In the genomic region with DNA sequence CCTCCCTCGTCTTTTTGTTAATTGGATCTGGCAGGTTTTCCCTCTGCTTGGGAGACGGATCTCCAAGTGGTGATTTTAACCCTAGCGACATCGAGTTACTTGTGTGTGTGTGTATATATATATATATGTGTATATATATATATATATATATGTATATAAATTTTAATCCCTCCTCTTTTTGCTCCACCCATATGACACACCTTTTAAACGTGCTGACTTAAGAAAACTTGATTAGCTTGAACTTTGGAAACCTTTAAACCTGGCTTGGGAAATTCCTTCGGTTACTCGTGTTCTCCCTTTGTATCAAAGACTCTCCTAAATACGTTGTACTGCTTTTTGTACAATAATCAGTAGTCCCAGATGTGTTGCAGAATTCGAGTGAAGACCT, we compare ENCODE assay signal across 9 cellular contexts. TPM values are rescaled to one million over a fixed set of nuclear protein-coding genes. Genes with fewer than 3 reads are reported as not detected.
A peak's percentile ranks its signal among the peaks of the same experiment; 100 is the strongest.
DNase-seq lines count a peak whose midpoint lies in the region; ATAC-seq and TF ChIP-seq lines count a peak whose summit lies in the region.
"Had no signal": no experiment of that assay in that cellular context is flagged by ENCODE, and none has a peak within 500 bp of the region (broad histone marks: within the 10 kb centered on the region; RNA-seq: fewer than 3 reads in every experiment).

No MANE protein-coding gene starts in this region.

- intact Hi-C loops in CD4-positive, alpha-beta T cell (cut with DNase I, micrococcal nuclease): loop anchor here (2.0 to 10.0 kb wide), 7 partner anchors 35 to 640 kb away; a partner anchor contains a TSS
- intact Hi-C loops in activated T-helper 1 cell treated with anti-CD3 and anti-CD28 coated beads, Interleukin-12 subunit alpha, Interleukin-12 subunit beta, Interleukin-2, Interleukin-4 antibody, amounts not matched to agents 30 ng/mL and 10 ng/mL and 1 ng/mL, durations not matched to agents 14 hours and 24 hours and 36 hours (cut with micrococcal nuclease): loop anchor here (2.0 to 10.0 kb wide), 8 partner anchors 45 to 797 kb away; a partner anchor contains a TSS

- H3K4me3 Mint-ChIP-seq in CD4-positive, alpha-beta T cell: no peak overlapping the region
- no peak overlapping the region for H3K4me3 Mint-ChIP-seq in activated T-helper 1 cell treated with anti-CD3 and anti-CD28 coated beads, Interleukin-12 subunit alpha, Interleukin-12 subunit beta, Interleukin-2, Interleukin-4 antibody, amounts not matched to agents 30 ng/mL and 10 ng/mL and 1 ng/mL, durations not matched to agents 14 hours and 24 hours and 36 hours
- H3K4me3 Mint-ChIP-seq: T-helper 17 cell had no signal

- H3K4me1 ChIP-seq in neutrophil (ENCODE audit: control insufficient read depth in 1 of 2, insufficient read depth in 1 of 2, low read depth in 1 of 2, low read length in 1 of 2): peaks cover 57 to 60% of the 10 kb centered on the region in 2 experiments

- H3K27ac ChIP-seq in CD4-positive, alpha-beta T cell (ENCODE audit: low read depth, low read length): peak overlapping the region; percentile 83
- peak overlapping the region; percentile 92 for H3K27ac ChIP-seq in epithelial cell of prostate
- peak overlapping the region; percentile 96 for H3K27ac ChIP-seq in neutrophil

- peak; percentile 5 for ATAC-seq in CD4-positive, alpha-beta T cell (ENCODE audit: poor library complexity)

- H3K36me3 Mint-ChIP-seq in CD4-positive, alpha-beta T cell (ENCODE audit: low read depth): peaks cover 7% of the 10 kb centered on the region
- H3K36me3 Mint-ChIP-seq in activated T-helper 1 cell treated with anti-CD3 and anti-CD28 coated beads, Interleukin-12 subunit alpha, Interleukin-12 subunit beta, Interleukin-2, Interleukin-4 antibody, amounts not matched to agents 30 ng/mL and 10 ng/mL and 1 ng/mL, durations not matched to agents 14 hours and 24 hours and 36 hours (ENCODE audit: low read depth): peaks cover 4% of the 10 kb centered on the region

- no peak for DNase-seq in CD4-positive, alpha-beta T cell
- DNase-seq in NCI-H526 treated with DMSO at 0.1 percent for 48 hours (lab: John Stamatoyannopoulos, UW): peak; percentile 52
- no peak for DNase-seq in epithelial cell of prostate (ENCODE audit: low read depth, low spot score)
- DNase-seq in activated T-helper 1 cell treated with anti-CD3 and anti-CD28 coated beads, Interleukin-12 subunit alpha, Interleukin-12 subunit beta, Interleukin-2, Interleukin-4 antibody, amounts not matched to agents 30 ng/mL and 10 ng/mL and 1 ng/mL, durations not matched to agents 14 hours and 24 hours and 36 hours (ENCODE audit: low spot score): no peak
- no peak for DNase-seq in NCI-H2107 treated with DMSO at 0.1 percent for 48 hours (lab: John Stamatoyannopoulos, UW; ENCODE audit: unreplicated experiment)
- DNase-seq in occipital lobe (lab: John Stamatoyannopoulos, UW): no peak
- no peak for DNase-seq in NCI-H1048 (lab: John Stamatoyannopoulos, UW)

- no peak for TF ChIP-seq CTCF in CD4-positive, alpha-beta T cell (IDR thresholded peaks at IDR 0.05)
- no peak for TF ChIP-seq CTCF in neutrophil (IDR thresholded peaks at IDR 0.05)

- H3K4me1 Mint-ChIP-seq in CD4-positive, alpha-beta T cell (ENCODE audit: low read depth): peaks cover 48% of the 10 kb centered on the region
- H3K4me1 Mint-ChIP-seq in activated T-helper 1 cell treated with anti-CD3 and anti-CD28 coated beads, Interleukin-12 subunit alpha, Interleukin-12 subunit beta, Interleukin-2, Interleukin-4 antibody, amounts not matched to agents 30 ng/mL and 10 ng/mL and 1 ng/mL, durations not matched to agents 14 hours and 24 hours and 36 hours (ENCODE audit: low read depth): peaks cover 20% of the 10 kb centered on the region

- CTCF ChIA-PET in CD4-positive, alpha-beta T cell (lab: Charles Lee): no interaction called here

- H3K9me3 ChIP-seq in CD4-positive, alpha-beta T cell (ENCODE audit: control insufficient read depth, low read length): no peaks in the 10 kb centered on the region
- H3K9me3 ChIP-seq in neutrophil: no peaks in the 10 kb centered on the region

- no peak overlapping the region for H3K27ac Mint-ChIP-seq in CD4-positive, alpha-beta T cell
- H3K27ac Mint-ChIP-seq in activated T-helper 1 cell treated with anti-CD3 and anti-CD28 coated beads, Interleukin-12 subunit alpha, Interleukin-12 subunit beta, Interleukin-2, Interleukin-4 antibody, amounts not matched to agents 30 ng/mL and 10 ng/mL and 1 ng/mL, durations not matched to agents 14 hours and 24 hours and 36 hours: no peak overlapping the region
- H3K27ac Mint-ChIP-seq: T-helper 17 cell had no signal

- POLR2A ChIA-PET in CD4-positive, alpha-beta T cell (lab: Charles Lee): interaction anchor here (2.6 kb wide), 1 partner anchor 268 kb away, joined by 20 read pairs; a partner anchor contains a TSS

- peak overlapping the region; percentile 74 to 95 for H3K4me3 ChIP-seq in neutrophil (ENCODE audit: low read depth in 1 of 2, low read length in 1 of 2)

- H3K9me3 Mint-ChIP-seq in CD4-positive, alpha-beta T cell: no peaks in the 10 kb centered on the region
- no peaks in the 10 kb centered on the region for H3K9me3 Mint-ChIP-seq in activated T-helper 1 cell treated with anti-CD3 and anti-CD28 coated beads, Interleukin-12 subunit alpha, Interleukin-12 subunit beta, Interleukin-2, Interleukin-4 antibody, amounts not matched to agents 30 ng/mL and 10 ng/mL and 1 ng/mL, durations not matched to agents 14 hours and 24 hours and 36 hours

- H3K27me3 ChIP-seq in CD4-positive, alpha-beta T cell (ENCODE audit: control insufficient read depth, insufficient read depth, low read length): no peaks in the 10 kb centered on the region
- no peaks in the 10 kb centered on the region for H3K27me3 ChIP-seq in neutrophil

- H3K27me3 Mint-ChIP-seq in CD4-positive, alpha-beta T cell: no peaks in the 10 kb centered on the region
- H3K27me3 Mint-ChIP-seq in activated T-helper 1 cell treated with anti-CD3 and anti-CD28 coated beads, Interleukin-12 subunit alpha, Interleukin-12 subunit beta, Interleukin-2, Interleukin-4 antibody, amounts not matched to agents 30 ng/mL and 10 ng/mL and 1 ng/mL, durations not matched to agents 14 hours and 24 hours and 36 hours (ENCODE audit: insufficient read depth): peaks cover 2% of the 10 kb centered on the region
- H3K27me3 Mint-ChIP-seq: T-helper 17 cell had no signal

- no peaks in the 10 kb centered on the region for H3K36me3 ChIP-seq in neutrophil

RNA-seq across cellular contexts. Expression of a gene that starts 1.2 kb away (rescaled TPM):
- 10 to 100 TPM; 91.3 to 97.4 TPM for total RNA-seq in CD4-positive, alpha-beta T cell
- 28.4 and 29.6 TPM in 2 replicates for total RNA-seq in activated T-helper 1 cell treated with anti-CD3 and anti-CD28 coated beads, Interleukin-12 subunit alpha, Interleukin-12 subunit beta, Interleukin-2, Interleukin-4 antibody, amounts not matched to agents 30 ng/mL and 10 ng/mL and 1 ng/mL, durations not matched to agents 14 hours and 24 hours and 36 hours
- 148 TPM for total RNA-seq in occipital lobe
